13 cellular contexts compared by ENCODE assay signal in the genomic region with DNA sequence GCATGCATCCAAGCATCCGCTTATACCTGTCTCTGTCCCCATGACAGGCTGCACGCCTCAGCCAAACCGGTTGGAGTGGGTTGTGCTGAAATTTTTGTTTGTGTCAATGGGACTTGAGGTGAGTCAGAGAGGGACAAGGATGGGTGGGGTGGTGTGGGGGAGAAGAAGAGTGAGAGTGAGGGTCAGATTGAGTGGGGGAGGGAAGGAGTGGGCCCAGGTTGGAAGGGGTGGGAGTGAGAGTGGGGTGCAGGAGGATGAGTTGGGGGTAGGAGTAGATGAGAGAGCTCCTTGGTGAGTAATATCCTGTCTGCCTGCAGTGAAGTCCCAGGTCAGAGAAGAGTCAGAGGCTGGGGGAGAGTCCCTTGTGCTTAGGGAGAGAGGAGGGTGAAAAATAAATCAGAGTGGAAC. TPM values are rescaled to one million over a fixed set of nuclear protein-coding genes. Genes with fewer than 3 reads are reported as not detected.
DNase-seq lines count a peak whose midpoint lies in the region; ATAC-seq, FAIRE-seq and TF ChIP-seq lines count a peak whose summit lies in the region.
"Had no signal": no experiment of that assay in that cellular context is flagged by ENCODE, and none has a peak within 500 bp of the region (broad histone marks: within the 10 kb centered on the region; RNA-seq: fewer than 3 reads in every experiment).

No MANE protein-coding gene starts in this region.

- no peak overlapping the region for H3K4me3 ChIP-seq in IMR-90 (ENCODE audit: insufficient read depth, low read depth, low read length)
- H3K4me3 ChIP-seq in mesenchymal stem cell (ENCODE audit: insufficient read depth in 1 of 2, low read depth in 1 of 2, low read length in 2 of 2) = no peak overlapping the region
- H3K4me3 ChIP-seq: dorsolateral prefrontal cortex had no signal

- no peak overlapping the region for H4K5ac ChIP-seq in IMR-90 (ENCODE audit: low read depth, low read length)

- peak overlapping the region; percentile 12 for H2AFZ ChIP-seq in IMR-90 (replicated peaks; ENCODE audit: low read length, poor library complexity)
- no peak overlapping the region for H2AFZ ChIP-seq in mesenchymal stem cell (ENCODE audit: low read depth, low read length)

- H3K79me1 ChIP-seq in IMR-90 (ENCODE audit: low read depth in 1 of 2, low read length in 2 of 2) (no peaks in the 10 kb centered on the region), mesenchymal stem cell (replicated peaks; ENCODE audit: low read length, poor library complexity, severe bottlenecking) (no peaks in the 10 kb centered on the region)

- H2BK20ac ChIP-seq in IMR-90 (ENCODE audit: low read depth, low read length) = peak overlapping the region; percentile 2; the same call in 1 of the 2 replicates

- no peak overlapping the region for H4K8ac ChIP-seq in IMR-90 (ENCODE audit: low read depth in 2 of 2, low read length in 2 of 2)
- H4K8ac ChIP-seq in mesenchymal stem cell (ENCODE audit: low read length) = no peak overlapping the region

- TF ChIP-seq POLR2A in IMR-90 (IDR thresholded peaks at IDR 0.05; ENCODE audit: low read depth, low read length) (no peak), GM12892 (IDR thresholded peaks at IDR 0.05; ENCODE audit: low read depth, low read length) (no peak)

- H2BK12ac ChIP-seq in mesenchymal stem cell (ENCODE audit: low read length in 2 of 2) = no peak overlapping the region

- intact Hi-C loops in Calu3 (cut with micrococcal nuclease; ENCODE audit: unreplicated experiment) (no loop called here), IMR-90 (cut with micrococcal nuclease) (no loop called here), left ventricle myocardium superior (cut with micrococcal nuclease) (loop anchor here (10.0 kb wide), 1 partner anchor 98 kb away; no protein-coding TSS in a partner anchor)

- no peak for TF ChIP-seq CTCF in Calu3 (IDR thresholded peaks at IDR 0.05; ENCODE audit: unreplicated experiment)
- no peak for TF ChIP-seq CTCF in IMR-90 (conservative IDR thresholded peaks at IDR 0.05; ENCODE audit: low read depth, low read length)

- POLR2A ChIA-PET in IMR-90 (lab: Charles Lee; ENCODE audit: unreplicated experiment) = no interaction called here

- DNase-seq in Calu3 (peak; percentile 67), IMR-90 (peak; percentile 43), mesenchymal stem cell (no peak), left ventricle myocardium superior (no peak), GM12892 (ENCODE audit: insufficient read length) (no peak), globus pallidus (ENCODE audit: low spot score) (no peak)
- peak; percentile 40 to 69 for DNase-seq in activated T-cell treated with anti-CD3 and anti-CD28 coated beads, Interleukin-2, amount 50 U/mL, for 72 hours
- DNase-seq: CD8-positive, alpha-beta memory T cell; dorsolateral prefrontal cortex; KBM-7 had no signal

- H4K20me1 ChIP-seq in IMR-90 (ENCODE audit: insufficient read depth, low read length) = no peaks in the 10 kb centered on the region

- H2BK15ac ChIP-seq in IMR-90 (ENCODE audit: low read depth, low read length) (no peak overlapping the region), mesenchymal stem cell (ENCODE audit: low read depth, poor library complexity, severe bottlenecking) (no peak overlapping the region)

- H3K27ac ChIP-seq in IMR-90 (ENCODE audit: insufficient read depth, low read length) = no peak overlapping the region
- no peak overlapping the region for H3K27ac ChIP-seq in mesenchymal stem cell (ENCODE audit: low read length, poor library complexity, severe bottlenecking)
- H3K27ac ChIP-seq: dorsolateral prefrontal cortex, neutrophil had no signal

- no peak overlapping the region for H2BK5ac ChIP-seq in IMR-90 (ENCODE audit: low read depth, low read length, poor library complexity, severe bottlenecking)
- no peak overlapping the region for H2BK5ac ChIP-seq in mesenchymal stem cell (ENCODE audit: low read depth, low read length, poor library complexity, severe bottlenecking)

- no peak for TF ChIP-seq RAD21 in IMR-90 (IDR thresholded peaks at IDR 0.05; ENCODE audit: low read length)

- peaks cover 24% of the 10 kb centered on the region for H3K36me3 Mint-ChIP-seq in Calu3 (ENCODE audit: insufficient read depth, unreplicated experiment)
- H3K36me3 Mint-ChIP-seq in activated T-cell treated with anti-CD3 and anti-CD28 coated beads, Interleukin-2, amount 50 U/mL, for 72 hours (ENCODE audit: insufficient read depth in 2 of 2) = peaks cover 0 to 1% of the 10 kb centered on the region in 2 donors

- H3K9me1 ChIP-seq in IMR-90 (ENCODE audit: insufficient read depth, low read length) = peaks cover 14% of the 10 kb centered on the region

- in situ Hi-C loops in IMR-90 (cut with MboI; ENCODE audit: low sequenced_read_pairs) = no loop called here

- no peak overlapping the region for H3K14ac ChIP-seq in IMR-90 (replicated peaks; ENCODE audit: low read depth, low read length)
- no peak overlapping the region for H3K14ac ChIP-seq in mesenchymal stem cell (ENCODE audit: low read length in 2 of 2)

- no peak for FAIRE-seq in GM12892 (lab: Jason Lieb, UNC)

- CTCF ChIA-PET in Calu3 (lab: Charles Lee) = interaction anchor here (1.2 kb wide), 1 partner anchor 10 kb away, joined by 5 read pairs; no protein-coding TSS in a partner anchor
- CTCF ChIA-PET in IMR-90 (lab: Yijun Ruan, JAX) = no interaction called here

- H3K4me1 ChIP-seq in IMR-90 (ENCODE audit: control insufficient read depth, insufficient read depth, low read length) (peaks cover 10% of the 10 kb centered on the region), mesenchymal stem cell (ENCODE audit: control insufficient read depth, insufficient read depth, low read depth, low read length) (peaks cover 8% of the 10 kb centered on the region)

- H3K9me3 Mint-ChIP-seq in Calu3 (ENCODE audit: low read depth, unreplicated experiment) = no peaks in the 10 kb centered on the region
- no peaks in the 10 kb centered on the region for H3K9me3 Mint-ChIP-seq in activated T-cell treated with anti-CD3 and anti-CD28 coated beads, Interleukin-2, amount 50 U/mL, for 72 hours

- H3K4me2 ChIP-seq in IMR-90 (ENCODE audit: low read depth, low read length) = no peak overlapping the region
- no peak overlapping the region for H3K4me2 ChIP-seq in mesenchymal stem cell (ENCODE audit: low read length, poor library complexity, severe bottlenecking)

- no peak overlapping the region; the same call in 1 of the 2 replicates for H2AK5ac ChIP-seq in IMR-90 (ENCODE audit: low read depth, low read length)
- no peak overlapping the region for H2AK5ac ChIP-seq in mesenchymal stem cell (ENCODE audit: low read length, severe bottlenecking)

- H3K27me3 ChIP-seq in IMR-90 (ENCODE audit: control insufficient read depth, insufficient read depth, low read length) (no peaks in the 10 kb centered on the region), mesenchymal stem cell (ENCODE audit: control insufficient read depth in 1 of 2, insufficient read depth in 1 of 2, low read length in 2 of 2) (no peaks in the 10 kb centered on the region)
- H3K27me3 ChIP-seq: dorsolateral prefrontal cortex, neutrophil had no signal

- H4K91ac ChIP-seq in IMR-90 (ENCODE audit: insufficient read depth, low read depth, low read length) = no peak overlapping the region
- H4K91ac ChIP-seq in mesenchymal stem cell (ENCODE audit: low read length) = peak overlapping the region; percentile 21

- ATAC-seq in IMR-90 (ENCODE audit: low read depth) (no peak; the same call in 1 of the 2 replicates), left ventricle myocardium superior (no peak), GM21381 (IDR thresholded peaks at IDR 0.05; ENCODE audit: unreplicated experiment) (no peak)
- ATAC-seq in activated T-cell treated with anti-CD3 and anti-CD28 coated beads, Interleukin-2, amount 50 U/mL, for 72 hours (replicated peaks in 1 of 2) = peak; percentile 91

- no peak overlapping the region for H2AK9ac ChIP-seq in IMR-90 (replicated peaks; ENCODE audit: low read depth, low read length, poor library complexity)

- H3K18ac ChIP-seq in IMR-90 (ENCODE audit: low read depth, low read length) (no peak overlapping the region), mesenchymal stem cell (ENCODE audit: low read depth in 1 of 2, low read length in 2 of 2) (no peak overlapping the region)

- peak overlapping the region; percentile 39 for H3K27ac Mint-ChIP-seq in Calu3 (ENCODE audit: unreplicated experiment)
- no peak overlapping the region for H3K27ac Mint-ChIP-seq in activated T-cell treated with anti-CD3 and anti-CD28 coated beads, Interleukin-2, amount 50 U/mL, for 72 hours

- H3K9me3 ChIP-seq in IMR-90 (ENCODE audit: control insufficient read depth, insufficient read depth, low read length) (no peaks in the 10 kb centered on the region), mesenchymal stem cell (ENCODE audit: control insufficient read depth, low read length) (no peaks in the 10 kb centered on the region)
- H3K9me3 ChIP-seq: neutrophil had no signal

- dilution Hi-C loops in IMR-90 (cut with HindIII; ENCODE audit: low sequenced_read_pairs, unreplicated experiment) = no loop called here

- WGBS in IMR-90 (ENCODE audit: extremely low coverage in 2 of 2, insufficient read length in 1 of 2), 2 experiments = 87% methylated on average over 3 of the region's 3 CpGs; no CpG with 5 or more reads in 1 of the 2 experiments
- WGBS in mesenchymal stem cell = 64% methylated on average over 3 of the region's 3 CpGs

- no peak overlapping the region for H3K4me3 Mint-ChIP-seq in Calu3 (ENCODE audit: low read depth, unreplicated experiment)
- peak overlapping the region; percentile 31 to 54 for H3K4me3 Mint-ChIP-seq in activated T-cell treated with anti-CD3 and anti-CD28 coated beads, Interleukin-2, amount 50 U/mL, for 72 hours
- H3K4me3 Mint-ChIP-seq: CD8-positive, alpha-beta memory T cell had no signal

- peaks cover 73% of the 10 kb centered on the region for H3K4me1 Mint-ChIP-seq in Calu3 (ENCODE audit: low read depth, unreplicated experiment)
- H3K4me1 Mint-ChIP-seq in activated T-cell treated with anti-CD3 and anti-CD28 coated beads, Interleukin-2, amount 50 U/mL, for 72 hours (ENCODE audit: low read depth) = peaks cover 78% of the 10 kb centered on the region

- H3K4ac ChIP-seq in IMR-90 (ENCODE audit: low read depth, low read length) = no peak overlapping the region
- no peak overlapping the region for H3K4ac ChIP-seq in mesenchymal stem cell (ENCODE audit: low read depth in 1 of 2, low read length in 2 of 2)

- H3K56ac ChIP-seq in IMR-90 (ENCODE audit: extremely low read depth, insufficient read depth, low read length) = no peak overlapping the region

- BruUV-seq in Calu3 (replicated peaks; lab: Mats Ljungman, UMichigan) = no TSS peak
- BruUV-seq in IMR-90 (replicated peaks; lab: Mats Ljungman, UMichigan) = no TSS peak

- H3K27me3 Mint-ChIP-seq in Calu3 (ENCODE audit: unreplicated experiment) = no peaks in the 10 kb centered on the region
- no peaks in the 10 kb centered on the region for H3K27me3 Mint-ChIP-seq in activated T-cell treated with anti-CD3 and anti-CD28 coated beads, Interleukin-2, amount 50 U/mL, for 72 hours (ENCODE audit: low read depth)

- H3K9ac ChIP-seq in IMR-90 (ENCODE audit: low read depth, low read length) = no peak overlapping the region
- no peak overlapping the region for H3K9ac ChIP-seq in mesenchymal stem cell (ENCODE audit: low read length)

- H3K23ac ChIP-seq in IMR-90 (ENCODE audit: low read depth, low read length) = no peak overlapping the region
- H3K23ac ChIP-seq in mesenchymal stem cell (ENCODE audit: low read length in 2 of 2) = no peak overlapping the region

- peak overlapping the region; percentile 13; the same call in 1 of the 2 replicates for H2BK120ac ChIP-seq in IMR-90 (ENCODE audit: low read depth, low read length)
- H2BK120ac ChIP-seq in mesenchymal stem cell (ENCODE audit: low read depth, low read length) = no peak overlapping the region

- no peaks in the 10 kb centered on the region for H3K36me3 ChIP-seq in IMR-90 (ENCODE audit: control insufficient read depth, insufficient read depth, low read length)
- H3K36me3 ChIP-seq in mesenchymal stem cell (ENCODE audit: control insufficient read depth in 1 of 2, insufficient read depth in 2 of 2, low read depth in 1 of 2, low read length in 2 of 2) = no peaks in the 10 kb centered on the region
- H3K36me3 ChIP-seq: neutrophil had no signal

RNA-seq across cellular contexts. Expression of gene NECTIN4, which starts 3.3 kb away (rescaled TPM):
- 24.9 and 42.4 TPM in 2 replicates for total RNA-seq in Calu3 (2022)
- under 0.01 and 0.18 TPM in 2 replicates for total RNA-seq in IMR-90 (2012; rRNA removed)
- polyA plus RNA-seq in IMR-90 (2012; rRNA removed) = 0.13 and 0.24 TPM in 2 replicates
- polyA plus RNA-seq in IMR-90 (2012; cell fraction: cytosol; rRNA removed) = 0.02 and 0.20 TPM in 2 replicates
- 0.18 and 0.58 TPM in 2 replicates for polyA plus RNA-seq in IMR-90 (2012; cell fraction: nucleus; rRNA removed; ENCODE audit: low replicate concordance)
- total RNA-seq in activated T-cell treated with anti-CD3 and anti-CD28 coated beads, Interleukin-2, amount 50 U/mL, for 72 hours = under 1 TPM in 1 of 2 donors, not detected in 1; 0.31 TPM
- polyA plus RNA-seq in mesenchymal stem cell (2013, experiment 1 of 2) = 0.03 TPM
- 0.01 TPM for polyA plus RNA-seq in mesenchymal stem cell (2013, experiment 2 of 2)
- not detected for total RNA-seq in left ventricle myocardium superior
- polyA plus RNA-seq in GM12892 (2012; ENCODE audit: missing spikeins) = 0.51 TPM
- total RNA-seq: OCI-LY7 had no signal
- polyA plus RNA-seq: CD8-positive, alpha-beta memory T cell had no signal

RNA-seq across cellular contexts. Expression of gene KLHDC9, which starts 5.5 kb away (rescaled TPM):
- total RNA-seq in Calu3 (2022) (5.3 and 7.0 TPM in 2 replicates), IMR-90 (2012; rRNA removed) (0.18 TPM in 1 of 2 replicates, not detected in the other), left ventricle myocardium superior (5.2 TPM)
- polyA plus RNA-seq in IMR-90 (2012; rRNA removed) = 0.70 and 1.1 TPM in 2 replicates
- 0.51 and 1.1 TPM in 2 replicates for polyA plus RNA-seq in IMR-90 (2012; cell fraction: cytosol; rRNA removed)
- polyA plus RNA-seq in IMR-90 (2012; cell fraction: nucleus; rRNA removed; ENCODE audit: low replicate concordance) = 3.0 and 3.3 TPM in 2 replicates
- total RNA-seq in activated T-cell treated with anti-CD3 and anti-CD28 coated beads, Interleukin-2, amount 50 U/mL, for 72 hours = 1 to 10 TPM; 5.7 to 7.1 TPM
- polyA plus RNA-seq in mesenchymal stem cell (2013, experiment 1 of 2) = 1.3 TPM
- polyA plus RNA-seq in mesenchymal stem cell (2013, experiment 2 of 2) = 1.7 TPM
- 3.4 TPM for polyA plus RNA-seq in GM12892 (2012; ENCODE audit: missing spikeins)
- polyA plus RNA-seq: CD8-positive, alpha-beta memory T cell had no signal

RNA-seq across cellular contexts. Expression of gene ARHGAP30, which starts 22.9 kb away (rescaled TPM):
- 1.7 and 2.9 TPM in 2 replicates for total RNA-seq in Calu3 (2022)
- total RNA-seq in IMR-90 (2012; rRNA removed) = not detected in 2 replicates
- polyA plus RNA-seq in IMR-90 (2012; rRNA removed) = 0.02 and 0.03 TPM in 2 replicates
- polyA plus RNA-seq in IMR-90 (2012; cell fraction: cytosol; rRNA removed) = not detected in 2 replicates
- polyA plus RNA-seq in IMR-90 (2012; cell fraction: nucleus; rRNA removed; ENCODE audit: low replicate concordance) = 0.05 TPM in 1 of 2 replicates, not detected in the other
- 100 to 1,000 TPM; 192 to 198 TPM for total RNA-seq in activated T-cell treated with anti-CD3 and anti-CD28 coated beads, Interleukin-2, amount 50 U/mL, for 72 hours
- 0.04 TPM for polyA plus RNA-seq in mesenchymal stem cell (2013, experiment 1 of 2)
- polyA plus RNA-seq in mesenchymal stem cell (2013, experiment 2 of 2) = 0.03 TPM
- total RNA-seq in left ventricle myocardium superior = 3.7 TPM
- polyA plus RNA-seq in GM12892 (2012; ENCODE audit: missing spikeins) = 51.8 TPM

RNA-seq across cellular contexts. Expression of gene PFDN2, which starts 25.2 kb away (rescaled TPM):
- total RNA-seq in Calu3 (2022) = 121 and 129 TPM in 2 replicates
- total RNA-seq in IMR-90 (2012; rRNA removed) = 62.4 and 166 TPM in 2 replicates
- polyA plus RNA-seq in IMR-90 (2012; rRNA removed) = 179 and 180 TPM in 2 replicates
- polyA plus RNA-seq in IMR-90 (2012; cell fraction: cytosol; rRNA removed) = 137 and 165 TPM in 2 replicates
- polyA plus RNA-seq in IMR-90 (2012; cell fraction: nucleus; rRNA removed; ENCODE audit: low replicate concordance) = 21.8 and 68.8 TPM in 2 replicates
- total RNA-seq in activated T-cell treated with anti-CD3 and anti-CD28 coated beads, Interleukin-2, amount 50 U/mL, for 72 hours = 100 to 1,000 TPM; 117 to 122 TPM
- polyA plus RNA-seq in mesenchymal stem cell (2013, experiment 1 of 2) = 252 TPM
- 245 TPM for polyA plus RNA-seq in mesenchymal stem cell (2013, experiment 2 of 2)
- 64.8 TPM for total RNA-seq in left ventricle myocardium superior
- 95.6 TPM for polyA plus RNA-seq in GM12892 (2012; ENCODE audit: missing spikeins)

RNA-seq across cellular contexts. Expression of gene NIT1, which starts 25.3 kb away (rescaled TPM):
- total RNA-seq in Calu3 (2022) (49.8 and 52.9 TPM in 2 replicates), IMR-90 (2012; rRNA removed) (22.8 TPM in 2 replicates), left ventricle myocardium superior (33.0 TPM)
- 33.2 and 33.6 TPM in 2 replicates for polyA plus RNA-seq in IMR-90 (2012; rRNA removed)
- polyA plus RNA-seq in IMR-90 (2012; cell fraction: cytosol; rRNA removed) = 27.0 and 47.7 TPM in 2 replicates
- polyA plus RNA-seq in IMR-90 (2012; cell fraction: nucleus; rRNA removed; ENCODE audit: low replicate concordance) = 90.3 and 135 TPM in 2 replicates
- total RNA-seq in activated T-cell treated with anti-CD3 and anti-CD28 coated beads, Interleukin-2, amount 50 U/mL, for 72 hours = 10 to 100 TPM; 82.0 to 87.2 TPM
- 28.8 TPM for polyA plus RNA-seq in mesenchymal stem cell (2013, experiment 1 of 2)
- polyA plus RNA-seq in mesenchymal stem cell (2013, experiment 2 of 2) = 28.9 TPM
- polyA plus RNA-seq in GM12892 (2012; ENCODE audit: missing spikeins) = 30.2 TPM

Comparison
In these comparisons a context has a peak if more than half of its experiments do, and no peak if none do; other contexts are left out.
1. DNase-seq: peak in Calu3 (single experiment), IMR-90 (single experiment) and activated T-cell treated with anti-CD3 and anti-CD28 coated beads, Interleukin-2, amount 50 U/mL, for 72 hours (2 of 2); none in mesenchymal stem cell (single experiment), left ventricle myocardium superior (single experiment), GM12892 (single experiment) and globus pallidus (single experiment).
2. ATAC-seq: peak in activated T-cell treated with anti-CD3 and anti-CD28 coated beads, Interleukin-2, amount 50 U/mL, for 72 hours (2 of 2); none in IMR-90 (single experiment), left ventricle myocardium superior (single experiment) and GM21381 (single experiment).
3. RNA of gene NECTIN4, which starts 3.3 kb away (total RNA-seq): 24.9 to 42.4 TPM in Calu3; 0.31 TPM in activated T-cell treated with anti-CD3 and anti-CD28 coated beads, Interleukin-2, amount 50 U/mL, for 72 hours, under 0.01 to 0.18 TPM in IMR-90 and not detected in left ventricle myocardium superior (single experiment); every median in the first group is over 10 times any median in the second.
4. RNA of gene ARHGAP30, which starts 22.9 kb away (total RNA-seq): 192 to 198 TPM in activated T-cell treated with anti-CD3 and anti-CD28 coated beads, Interleukin-2, amount 50 U/mL, for 72 hours; 3.7 TPM in left ventricle myocardium superior (single experiment), 1.7 to 2.9 TPM in Calu3 and not detected in IMR-90; every median in the first group is over 10 times any median in the second.